Comparison of ENCODE assay signal across 1 cellular context in genomic region chr20:6058684-6059295, GRCh38.
TF ChIP-seq lines count a peak whose summit lies in the region.

No MANE protein-coding gene starts in this region.

TF ChIP-seq in K562, 482 proteins besides CTCF, POLR2A, EP300 and RAD21:
- TF ChIP-seq FOXM1 (IDR thresholded peaks at IDR 0.05; ENCODE audit: low read depth) (no peak), FOXM1 (CRISPR knock-in tag; IDR thresholded peaks at IDR 0.05; ENCODE audit: low read depth) (no peak), MEIS2 (IDR thresholded peaks at IDR 0.05; ENCODE audit: partially characterized antibody) (peak; percentile 3)
